ENCODE assay signal across 1 cellular context in genomic region chr2:41840702-41841551, GRCh38.
TF ChIP-seq lines count a peak whose summit lies in the region.

No MANE protein-coding gene starts in this region.

TF ChIP-seq in HEK293, 187 proteins besides CTCF, POLR2A, EP300 and RAD21 (continued from another document):
- TF ChIP-seq KLF17 (tag by site-specific recombination; IDR thresholded peaks at IDR 0.05) (0 out of 2 replicates have a peak, but pooled peaks have one; percentile 13), TRIM28 (IDR thresholded peaks at IDR 0.05; ENCODE audit: borderline replicate concordance, low read length) (peak; percentile 39; the same call in 1 of the 2 replicates), ZNF621 (tag by site-specific recombination; IDR thresholded peaks at IDR 0.05) (no peak), ZNF350 (tag by site-specific recombination; IDR thresholded peaks at IDR 0.05) (no peak), ZNF341 (tag by site-specific recombination; IDR thresholded peaks at IDR 0.05; ENCODE audit: low read depth) (peak; percentile 12; the same call in 1 of the 2 replicates), KLF8 (tag by site-specific recombination; IDR thresholded peaks at IDR 0.05) (peak; percentile 16; the same call in 1 of the 2 replicates), ZBTB17 (tag by site-specific recombination; IDR thresholded peaks at IDR 0.05) (peak; percentile 95), MEIS1 (CRISPR knock-in tag; IDR thresholded peaks at IDR 0.05; ENCODE audit: borderline replicate concordance) (no peak), ZBTB11 (tag by site-specific recombination; conservative IDR thresholded peaks at IDR 0.05; ENCODE audit: low read depth) (peak; percentile 39; the same call in 1 of the 2 replicates), ZNF660 (tag by site-specific recombination; IDR thresholded peaks at IDR 0.05) (peak; percentile 50; the same call in 1 of the 2 replicates), ZNF121 (tag by site-specific recombination; IDR thresholded peaks at IDR 0.05) (0 out of 2 replicates have a peak, but pooled peaks have one; percentile 15), GLIS2 (tag by site-specific recombination; IDR thresholded peaks at IDR 0.05) (peak; percentile 70), ZNF518A (tag by site-specific recombination; conservative IDR thresholded peaks at IDR 0.05; ENCODE audit: low read depth) (peak; percentile 47; the same call in 1 of the 2 replicates), ZNF335 (tag by site-specific recombination; conservative IDR thresholded peaks at IDR 0.05) (peak; percentile 56; the same call in 1 of the 2 replicates), ZBTB20 (tag by site-specific recombination; IDR thresholded peaks at IDR 0.05) (peak; percentile 57; the same call in 1 of the 2 replicates), ZNF157 (tag by site-specific recombination; IDR thresholded peaks at IDR 0.05) (no peak)
TF ChIP-seq in HEK293: peak in this region for 26.
